ENCODE assay signal across 27 cellular contexts in genomic region chr17:48738424-48738802, GRCh38. TPM values are rescaled to one million over a fixed set of nuclear protein-coding genes. Genes with fewer than 3 reads are reported as not detected.
"Had no signal": no experiment of that assay in that cellular context is flagged by ENCODE, and none has a peak within 500 bp of the region (broad histone marks: within the 10 kb centered on the region; RNA-seq: fewer than 3 reads in every experiment).

No MANE protein-coding gene starts in this region.

- H2AFZ ChIP-seq: parathyroid adenoma had no signal

- ATAC-seq: activated CD8-positive, alpha-beta T cell treated with anti-CD3 and anti-CD28 coated beads for 36 hours; activated naive CD4-positive, alpha-beta T cell treated with anti-CD3 and anti-CD28 coated beads, Interleukin-2, amount 50 U/mL, for 72 hours; activated T-cell treated with anti-CD3 and anti-CD28 coated beads, Interleukin-2, amount 50 U/mL, for 4 hours; activated T-helper 17 cell treated with anti-CD3 and anti-CD28 coated beads, Interleukin-2, amount 50 U/mL, for 72 hours; gastroesophageal sphincter; left colon; naive thymus-derived CD4-positive, alpha-beta T cell; right cardiac atrium had no signal

- DNase-seq: activated CD4-positive, alpha-beta T cell treated with anti-CD3 and anti-CD28 coated beads for 1 hour; activated CD4-positive, alpha-beta T cell treated with anti-CD3 and anti-CD28 coated beads, Interleukin-2, amount 50 U/mL, for 1 hour; activated CD8-positive, alpha-beta T cell treated with anti-CD3 and anti-CD28 coated beads for 36 hours; activated naive CD4-positive, alpha-beta T cell; activated T-cell treated with anti-CD3 and anti-CD28 coated beads, Interleukin-2, amount 50 U/mL, for 4 hours; central memory CD4-positive, alpha-beta T cell; dermis blood vessel endothelial cell; effector CD8-positive, alpha-beta T cell; erythroblast; hippocampal formation; immature natural killer cell; kidney; left colon; naive thymus-derived CD4-positive, alpha-beta T cell; right cardiac atrium; stimulated activated CD4-positive, alpha-beta T cell treated with anti-CD3 and anti-CD28 coated beads, Interleukin-2, amount 100 ng/mL, for 48 hours; substantia nigra; T-helper 2 cell had no signal

- H3K4me3 ChIP-seq: breast epithelium, gastroesophageal sphincter had no signal

- H3K36me3 ChIP-seq: breast epithelium, gastroesophageal sphincter had no signal

- H3K9ac ChIP-seq: parathyroid adenoma had no signal

- H3K79me2 ChIP-seq: parathyroid adenoma had no signal

- H3K9me3 ChIP-seq: breast epithelium, gastroesophageal sphincter had no signal

- H3K27ac ChIP-seq: breast epithelium, gastroesophageal sphincter, parathyroid adenoma had no signal

- H3K4me1 ChIP-seq: breast epithelium, parathyroid adenoma had no signal

RNA-seq across cellular contexts. Expression of gene HOXB13, which starts 9.9 kb away (rescaled TPM):
- total RNA-seq: activated CD8-positive, alpha-beta T cell treated with anti-CD3 and anti-CD28 coated beads for 36 hours; activated naive CD4-positive, alpha-beta T cell treated with anti-CD3 and anti-CD28 coated beads, Interleukin-2, amount 50 U/mL, for 72 hours; activated T-helper 17 cell treated with anti-CD3 and anti-CD28 coated beads, Interleukin-2, amount 50 U/mL, for 72 hours; dermis blood vessel endothelial cell; fibroblast of lung; gastroesophageal sphincter; kidney; liver; naive thymus-derived CD4-positive, alpha-beta T cell; right cardiac atrium had no signal
- polyA plus RNA-seq: fibroblast of lung; immature natural killer cell; liver; naive thymus-derived CD4-positive, alpha-beta T cell; neural cell; right cardiac atrium had no signal

RNA-seq across cellular contexts. Expression of gene PRAC2, which starts 15.4 kb away (rescaled TPM):
- total RNA-seq: activated CD8-positive, alpha-beta T cell treated with anti-CD3 and anti-CD28 coated beads for 36 hours; activated naive CD4-positive, alpha-beta T cell treated with anti-CD3 and anti-CD28 coated beads, Interleukin-2, amount 50 U/mL, for 72 hours; activated T-cell treated with anti-CD3 and anti-CD28 coated beads, Interleukin-2, amount 50 U/mL, for 4 hours; activated T-helper 17 cell treated with anti-CD3 and anti-CD28 coated beads, Interleukin-2, amount 50 U/mL, for 72 hours; breast epithelium; dermis blood vessel endothelial cell; fibroblast of lung; fibroblast of villous mesenchyme; gastroesophageal sphincter; kidney; liver; naive thymus-derived CD4-positive, alpha-beta T cell; right cardiac atrium had no signal
- polyA plus RNA-seq: fibroblast of lung; immature natural killer cell; liver; naive thymus-derived CD4-positive, alpha-beta T cell; neural cell; right cardiac atrium had no signal

RNA-seq across cellular contexts. Expression of gene PRAC1, which starts 16.1 kb away (rescaled TPM):
- total RNA-seq: activated CD8-positive, alpha-beta T cell treated with anti-CD3 and anti-CD28 coated beads for 36 hours; activated naive CD4-positive, alpha-beta T cell treated with anti-CD3 and anti-CD28 coated beads, Interleukin-2, amount 50 U/mL, for 72 hours; activated T-cell treated with anti-CD3 and anti-CD28 coated beads, Interleukin-2, amount 50 U/mL, for 4 hours; activated T-helper 17 cell treated with anti-CD3 and anti-CD28 coated beads, Interleukin-2, amount 50 U/mL, for 72 hours; breast epithelium; dermis blood vessel endothelial cell; fibroblast of lung; fibroblast of villous mesenchyme; gastroesophageal sphincter; kidney; liver; naive thymus-derived CD4-positive, alpha-beta T cell; right cardiac atrium had no signal
- polyA plus RNA-seq: fibroblast of lung; immature natural killer cell; liver; naive thymus-derived CD4-positive, alpha-beta T cell; neural cell; right cardiac atrium had no signal
